Comparison of ENCODE assay signal across 20 cellular contexts in genomic region chr16:7614022-7614795, GRCh38.
A peak's percentile ranks its signal among the peaks of the same experiment; 100 is the strongest.
DNase-seq lines count a peak whose midpoint lies in the region; ATAC-seq, FAIRE-seq and TF ChIP-seq lines count a peak whose summit lies in the region.
"Had no signal": no experiment of that assay in that cellular context is flagged by ENCODE, and none has a peak within 500 bp of the region (broad histone marks: within the 10 kb centered on the region; RNA-seq: fewer than 3 reads in every experiment).

No MANE protein-coding gene starts in this region.

- H3K4me1 Mint-ChIP-seq in nephron progenitor cell, result peaks cover 29% of the 10 kb centered on the region
- no peaks in the 10 kb centered on the region for H3K4me1 Mint-ChIP-seq in endothelial cell (ENCODE audit: unreplicated experiment)
- H3K4me1 Mint-ChIP-seq: B cell had no signal

- H3K36me3 Mint-ChIP-seq in nephron progenitor cell (ENCODE audit: low read depth) (peaks cover 5% of the 10 kb centered on the region), endothelial cell (ENCODE audit: low read depth, unreplicated experiment) (no peaks in the 10 kb centered on the region)

- no peak for ATAC-seq in HG03521 (IDR thresholded peaks at IDR 0.05; ENCODE audit: unreplicated experiment)

- H2AFZ ChIP-seq in OCI-LY3 (ENCODE audit: low read depth, low read length), result no peak overlapping the region

- H3K4me1 ChIP-seq in OCI-LY3 (ENCODE audit: low read length), result peaks cover 40% of the 10 kb centered on the region
- H3K4me1 ChIP-seq: HAP-1 had no signal

- no peaks in the 10 kb centered on the region for H3K79me2 ChIP-seq in OCI-LY3 (ENCODE audit: low read length)

- peak overlapping the region; percentile 52 for H3K4me2 ChIP-seq in OCI-LY3 (ENCODE audit: low read length)

- peak overlapping the region; percentile 37 for H3K4me3 ChIP-seq in OCI-LY3 (ENCODE audit: low read length)
- H3K4me3 ChIP-seq: HAP-1 had no signal

- H3K9me3 Mint-ChIP-seq in nephron progenitor cell (peaks cover 4% of the 10 kb centered on the region), endothelial cell (ENCODE audit: unreplicated experiment) (no peaks in the 10 kb centered on the region)

- H3K27me3 ChIP-seq in OCI-LY3 (ENCODE audit: low read depth, low read length), result no peaks in the 10 kb centered on the region

- peaks cover 3% of the 10 kb centered on the region for H3K27me3 Mint-ChIP-seq in nephron progenitor cell (ENCODE audit: low read depth, poor library complexity)
- H3K27me3 Mint-ChIP-seq in endothelial cell (ENCODE audit: unreplicated experiment), result no peaks in the 10 kb centered on the region
- H3K27me3 Mint-ChIP-seq: B cell; CD4-positive, alpha-beta T cell had no signal

- peak; percentile 46 for FAIRE-seq in endometrium (lab: Jason Lieb, UNC)
- FAIRE-seq: A204.1, D721Med, GM12892, H1 had no signal

- no peak for TF ChIP-seq CTCF in OCI-LY3 (IDR thresholded peaks at IDR 0.05; ENCODE audit: low read depth, low read length)
- TF ChIP-seq CTCF in nephron progenitor cell (IDR thresholded peaks at IDR 0.05), result no peak
- TF ChIP-seq CTCF in endothelial cell (IDR thresholded peaks at IDR 0.05; ENCODE audit: unreplicated experiment), result no peak

- H4K20me1 ChIP-seq in OCI-LY3 (ENCODE audit: insufficient read depth, low read length), result no peaks in the 10 kb centered on the region

- peak overlapping the region; percentile 22 for H3K27ac Mint-ChIP-seq in nephron progenitor cell
- no peak overlapping the region for H3K27ac Mint-ChIP-seq in endothelial cell (ENCODE audit: unreplicated experiment)
- H3K27ac Mint-ChIP-seq: B cell; CD4-positive, alpha-beta T cell had no signal

- no peaks in the 10 kb centered on the region for H3K36me3 ChIP-seq in OCI-LY3 (replicated peaks; ENCODE audit: low read depth, low read length)
- H3K36me3 ChIP-seq: HAP-1 had no signal

- H3K9ac ChIP-seq in OCI-LY3 (ENCODE audit: low read length), result peak overlapping the region; percentile 12; the same call in 1 of the 2 replicates

- DNase-seq in Caki2 (ENCODE audit: low read depth) (peak; percentile 84), nephron progenitor cell (peak; percentile 14), endothelial cell (ENCODE audit: low spot score) (no peak), epidermal melanocyte (ENCODE audit: insufficient read length, low spot score) (no peak), NCI-H345 (lab: John Stamatoyannopoulos, UW) (no peak)
- DNase-seq: C1 segment of cervical spinal cord; CD4-positive, alpha-beta T cell; DND-41; GDM1; IMR-90 had no signal

- in situ Hi-C loops in Caki2 (cut with HindIII; ENCODE audit: low pct_unique_long_range_greater_than_20kb, low sequenced_read_pairs), result no loop called here

- H3K9me3 ChIP-seq in OCI-LY3 (ENCODE audit: insufficient read depth, low read length), result no peaks in the 10 kb centered on the region
- H3K9me3 ChIP-seq: HAP-1 had no signal

- H3K4me3 Mint-ChIP-seq in nephron progenitor cell (no peak overlapping the region), endothelial cell (ENCODE audit: unreplicated experiment) (no peak overlapping the region)
- H3K4me3 Mint-ChIP-seq: B cell; CD4-positive, alpha-beta T cell had no signal

- peak overlapping the region; percentile 56 for H3K27ac ChIP-seq in OCI-LY3 (ENCODE audit: low read length)
- H3K27ac ChIP-seq: HL-60 had no signal

Comparison
In these comparisons a context has a peak if more than half of its experiments do, and no peak if none do; other contexts are left out.
1. DNase-seq: peak in Caki2 (single experiment) and nephron progenitor cell (single experiment); none in endothelial cell (single experiment), epidermal melanocyte (single experiment) and NCI-H345 (single experiment).